ENCODE assay signal across 32 cellular contexts in the genomic region with DNA sequence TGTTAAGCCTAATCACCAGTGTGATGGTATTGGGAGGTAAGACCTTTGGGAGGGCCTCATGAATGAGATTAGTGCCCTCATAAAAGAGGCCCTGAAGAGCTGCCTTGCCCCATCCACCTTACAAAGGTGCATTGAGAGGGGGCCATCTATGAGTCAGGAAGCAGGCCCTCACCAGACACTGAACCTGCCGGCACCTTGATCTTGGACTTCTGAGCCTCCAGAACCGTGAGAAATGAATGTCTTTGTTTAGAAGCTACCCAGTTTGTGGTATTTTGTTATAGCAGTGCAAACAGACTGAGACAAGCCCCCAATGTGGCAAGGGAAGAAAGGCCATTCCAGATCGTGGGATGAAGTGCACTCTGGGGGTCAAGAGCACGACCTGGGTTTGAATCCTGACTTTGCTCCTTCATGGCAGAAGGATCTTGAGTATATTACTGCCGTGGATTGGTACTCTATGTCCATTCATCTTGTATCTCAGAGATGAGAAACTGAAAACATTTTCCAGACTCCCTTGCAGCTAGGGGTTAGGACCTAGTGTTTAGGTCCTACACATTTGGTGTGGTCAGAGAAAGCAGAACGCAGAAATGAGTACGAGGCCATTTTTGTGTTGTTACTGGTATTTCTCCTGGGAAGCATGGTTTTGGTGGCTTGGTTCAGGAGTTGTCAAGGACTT.
"Had no signal": no experiment of that assay in that cellular context is flagged by ENCODE, and none has a peak within 500 bp of the region (broad histone marks: within the 10 kb centered on the region; RNA-seq: fewer than 3 reads in every experiment).

No MANE protein-coding gene starts in this region.

- H3K27me3 ChIP-seq: adrenal gland, ascending aorta, body of pancreas, brain microvascular endothelial cell, breast epithelium, cardiac muscle cell had no signal

- DNase-seq: activated effector memory CD4-positive, alpha-beta T cell treated with anti-CD3 and anti-CD28 coated beads, Interleukin-2, amount 50 U/mL, for 16 hours; activated effector memory CD4-positive, alpha-beta T cell treated with Interleukin-2 at 50 U/mL for 16 hours; activated gamma-delta T cell; activated gamma-delta T cell treated with Interleukin-2 at 50 U/mL for 16 hours; activated naive CD4-positive, alpha-beta T cell; activated naive CD4-positive, alpha-beta T cell treated with anti-CD3 and anti-CD28 coated beads for 36 hours; activated naive CD4-positive, alpha-beta T cell treated with anti-CD3 and anti-CD28 coated beads, Interleukin-2, amount 10 ng/mL, durations not matched to agents 7 days and 5 days; activated naive CD4-positive, alpha-beta T cell treated with anti-CD3 and anti-CD28 coated beads, Interleukin-2, amount 50 U/mL, for 16 hours; activated naive CD4-positive, alpha-beta T cell treated with Interleukin-2 at 50 U/mL for 16 hours; activated naive CD8-positive, alpha-beta T cell treated with anti-CD3 and anti-CD28 coated beads for 36 hours; activated naive CD8-positive, alpha-beta T cell treated with anti-CD3 and anti-CD28 coated beads, Interleukin-2, amount 10 ng/mL, durations not matched to agents 7 days and 5 days; activated naive CD8-positive, alpha-beta T cell treated with anti-CD3 and anti-CD28 coated beads, Interleukin-2, amount 50 U/mL, for 24 hours; activated T-cell treated with anti-CD3 and anti-CD28 coated beads, Interleukin-2, amount 50 U/mL, for 24 hours; activated T-cell treated with anti-CD3 and anti-CD28 coated beads, Interleukin-2, amount 50 U/mL, for 4 hours; activated T-cell treated with anti-CD3 and anti-CD28 coated beads, Interleukin-2, amount 50 U/mL, for 72 hours; adrenal gland; amniotic stem cell; amygdala; anterior cingulate cortex; aorta; body of pancreas; brain microvascular endothelial cell; caudate nucleus; central memory CD4-positive, alpha-beta T cell; cerebellar nuclear complex had no signal

- FAIRE-seq: astrocyte, bronchial epithelial cell had no signal

- H3K9me3 ChIP-seq: adrenal gland, ascending aorta, body of pancreas had no signal

- ATAC-seq: activated naive CD4-positive, alpha-beta T cell treated with anti-CD3 and anti-CD28 coated beads, Interleukin-2, amount 50 U/mL, for 72 hours; activated naive CD8-positive, alpha-beta T cell treated with anti-CD3 and anti-CD28 coated beads, Interleukin-2, amount 50 U/mL, for 24 hours; activated T-cell treated with anti-CD3 and anti-CD28 coated beads, Interleukin-2, amount 50 U/mL, for 4 hours; activated T-cell treated with anti-CD3 and anti-CD28 coated beads, Interleukin-2, amount 50 U/mL, for 72 hours; activated T-helper 17 cell treated with anti-CD3 and anti-CD28 coated beads, Interleukin-2, amount 50 U/mL, for 72 hours; body of pancreas had no signal

- H3K27ac ChIP-seq: adrenal gland, ascending aorta, body of pancreas, brain microvascular endothelial cell, breast epithelium, cardiac muscle cell had no signal

- H3K36me3 ChIP-seq: adrenal gland, ascending aorta, brain microvascular endothelial cell, breast epithelium, cardiac muscle cell had no signal

- H3K4me1 ChIP-seq: ascending aorta, breast epithelium had no signal

- H3K4me3 ChIP-seq: adrenal gland, ascending aorta, body of pancreas, breast epithelium, cardiac muscle cell had no signal
